ENCODE assay signal across 1 cellular context in genomic region chr2:9796056-9796792, GRCh38.
TF ChIP-seq lines count a peak whose summit lies in the region.

No MANE protein-coding gene starts in this region.

TF ChIP-seq in HepG2, 621 proteins besides CTCF, POLR2A, EP300 and RAD21 (continued from another document):
- TF ChIP-seq, protein P1, sequence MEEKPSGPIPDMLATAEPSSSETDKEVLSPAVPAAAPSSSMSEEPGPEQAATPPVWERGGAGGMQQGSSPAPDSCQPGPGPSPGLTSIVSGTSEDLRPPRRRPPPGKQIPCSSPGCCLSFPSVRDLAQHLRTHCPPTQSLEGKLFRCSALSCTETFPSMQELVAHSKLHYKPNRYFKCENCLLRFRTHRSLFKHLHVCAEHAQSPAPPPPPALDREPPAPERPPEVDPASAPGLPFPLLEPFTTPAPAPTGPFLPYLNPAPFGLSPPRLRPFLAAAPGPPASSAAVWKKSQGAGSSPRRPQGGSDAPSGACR (CRISPR knock-in tag; IDR thresholded peaks at IDR 0.05): 0 out of 2 replicates have a peak, but pooled peaks have one; percentile 42
- TF ChIP-seq CHD2 (IDR thresholded peaks at IDR 0.05; ENCODE audit: low read depth, low read length): no peak
TF ChIP-seq in HepG2: peak in this region for 1.
